Comparison of ENCODE assay signal across 8 cellular contexts in the genomic region with DNA sequence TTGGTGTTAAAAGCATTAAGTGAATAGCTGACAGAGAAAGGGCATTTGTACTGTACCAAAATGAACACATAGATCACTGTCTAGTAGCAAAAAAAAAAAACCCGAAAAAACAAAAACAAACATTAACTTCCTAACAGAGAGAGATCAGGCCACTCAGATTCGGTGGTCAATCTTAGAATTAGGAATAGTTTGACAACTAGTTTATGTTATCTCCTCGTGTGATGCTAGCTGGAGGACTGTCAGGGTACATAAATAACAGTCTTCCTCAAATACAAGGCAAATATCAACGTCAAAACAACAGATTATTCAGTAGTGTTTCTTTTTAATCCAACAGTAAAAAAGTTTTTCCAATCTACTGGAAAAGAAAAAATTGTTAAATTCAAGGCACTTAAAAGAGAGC. TPM values are rescaled to one million over a fixed set of nuclear protein-coding genes. Genes with fewer than 3 reads are reported as not detected.
DNase-seq lines count a peak whose midpoint lies in the region; ATAC-seq and TF ChIP-seq lines count a peak whose summit lies in the region.

No MANE protein-coding gene starts in this region.

- H3K27ac Mint-ChIP-seq in activated naive CD4-positive, alpha-beta T cell treated with anti-CD3 and anti-CD28 coated beads, Interleukin-2, amount 50 U/mL, for 24 hours: peak overlapping the region; percentile 80

- H3K27me3 ChIP-seq in brain microvascular endothelial cell (replicated peaks) (no peaks in the 10 kb centered on the region), upper lobe of right lung (no peaks in the 10 kb centered on the region)

- H3K4me1 ChIP-seq in mesodermal cell (ENCODE audit: control insufficient read depth, insufficient read depth, low read length, poor library complexity, severe bottlenecking): peaks cover 7% of the 10 kb centered on the region
- peaks cover 14% of the 10 kb centered on the region for H3K4me1 ChIP-seq in upper lobe of right lung

- no peaks in the 10 kb centered on the region for H3K27me3 Mint-ChIP-seq in activated naive CD4-positive, alpha-beta T cell treated with anti-CD3 and anti-CD28 coated beads, Interleukin-2, amount 50 U/mL, for 24 hours

- no peaks in the 10 kb centered on the region for H3K36me3 ChIP-seq in brain microvascular endothelial cell (replicated peaks)
- peaks cover 30% of the 10 kb centered on the region for H3K36me3 ChIP-seq in mesodermal cell (ENCODE audit: control insufficient read depth, insufficient read depth, low read length)
- peaks cover 8% of the 10 kb centered on the region for H3K36me3 ChIP-seq in upper lobe of right lung

- intact Hi-C loops in upper lobe of right lung (cut with DNase I): no loop called here

- peaks cover 4% of the 10 kb centered on the region for H3K36me3 Mint-ChIP-seq in activated naive CD4-positive, alpha-beta T cell treated with anti-CD3 and anti-CD28 coated beads, Interleukin-2, amount 50 U/mL, for 24 hours

- in situ Hi-C loops in brain microvascular endothelial cell (cut with HindIII; ENCODE audit: low pct_ligation_motif_present, low sequenced_read_pairs): no loop called here

- H3K4me3 ChIP-seq in brain microvascular endothelial cell (ENCODE audit: low read depth, low read length): peak overlapping the region; percentile 78
- peak overlapping the region; percentile 83 for H3K4me3 ChIP-seq in mesodermal cell (ENCODE audit: extremely low read depth, insufficient read depth, low read length, poor library complexity, severe bottlenecking)
- peak overlapping the region; percentile 94 for H3K4me3 ChIP-seq in upper lobe of right lung

- no peaks in the 10 kb centered on the region for H3K9me3 Mint-ChIP-seq in activated naive CD4-positive, alpha-beta T cell treated with anti-CD3 and anti-CD28 coated beads, Interleukin-2, amount 50 U/mL, for 24 hours

- DNase-seq in activated naive CD4-positive, alpha-beta T cell (lab: John Stamatoyannopoulos, UW): no peak
- DNase-seq in brain microvascular endothelial cell: no peak
- no peak for DNase-seq in upper lobe of right lung
- DNase-seq in NCI-H2171 (lab: John Stamatoyannopoulos, UW): no peak
- DNase-seq in NOMO-1 treated with dmso at 0.1 percent for 144 hours (lab: John Stamatoyannopoulos, UW; ENCODE audit: unreplicated experiment): no peak

- peaks cover 46% of the 10 kb centered on the region for H3K4me1 Mint-ChIP-seq in activated naive CD4-positive, alpha-beta T cell treated with anti-CD3 and anti-CD28 coated beads, Interleukin-2, amount 50 U/mL, for 24 hours

- H3K27ac ChIP-seq in brain microvascular endothelial cell (no peak overlapping the region), mesodermal cell (ENCODE audit: low read depth, low read length, severe bottlenecking) (no peak overlapping the region), upper lobe of right lung (peak overlapping the region; percentile 99)

- peak overlapping the region; percentile 97 for H3K4me3 Mint-ChIP-seq in activated naive CD4-positive, alpha-beta T cell treated with anti-CD3 and anti-CD28 coated beads, Interleukin-2, amount 50 U/mL, for 24 hours

- TF ChIP-seq CTCF in brain microvascular endothelial cell (IDR thresholded peaks at IDR 0.05; ENCODE audit: low read depth, low read length, missing control alignments) (no peak), upper lobe of right lung (IDR thresholded peaks at IDR 0.05) (no peak)

- WGBS in mesodermal cell (ENCODE audit: insufficient coverage in 2 of 2), 2 experiments: 100% methylated on average over 2 of the region's 4 CpGs; no CpG with 5 or more reads in 1 of the 2 experiments

- ATAC-seq in upper lobe of right lung (no peak), HG02642 (IDR thresholded peaks at IDR 0.05; ENCODE audit: poor library complexity, unreplicated experiment) (no peak)

- H3K9me3 ChIP-seq in mesodermal cell (ENCODE audit: control insufficient read depth, low read length): no peaks in the 10 kb centered on the region
- H3K9me3 ChIP-seq in upper lobe of right lung: no peaks in the 10 kb centered on the region

RNA-seq across cellular contexts. Expression of a gene that starts 1.7 kb away (rescaled TPM):
- 14.4 TPM for polyA plus RNA-seq in mesodermal cell (2013, experiment 1 of 2)
- 15.4 TPM for polyA plus RNA-seq in mesodermal cell (2013, experiment 2 of 2)
- 11.8 TPM for total RNA-seq in upper lobe of right lung
